In the genomic region with DNA sequence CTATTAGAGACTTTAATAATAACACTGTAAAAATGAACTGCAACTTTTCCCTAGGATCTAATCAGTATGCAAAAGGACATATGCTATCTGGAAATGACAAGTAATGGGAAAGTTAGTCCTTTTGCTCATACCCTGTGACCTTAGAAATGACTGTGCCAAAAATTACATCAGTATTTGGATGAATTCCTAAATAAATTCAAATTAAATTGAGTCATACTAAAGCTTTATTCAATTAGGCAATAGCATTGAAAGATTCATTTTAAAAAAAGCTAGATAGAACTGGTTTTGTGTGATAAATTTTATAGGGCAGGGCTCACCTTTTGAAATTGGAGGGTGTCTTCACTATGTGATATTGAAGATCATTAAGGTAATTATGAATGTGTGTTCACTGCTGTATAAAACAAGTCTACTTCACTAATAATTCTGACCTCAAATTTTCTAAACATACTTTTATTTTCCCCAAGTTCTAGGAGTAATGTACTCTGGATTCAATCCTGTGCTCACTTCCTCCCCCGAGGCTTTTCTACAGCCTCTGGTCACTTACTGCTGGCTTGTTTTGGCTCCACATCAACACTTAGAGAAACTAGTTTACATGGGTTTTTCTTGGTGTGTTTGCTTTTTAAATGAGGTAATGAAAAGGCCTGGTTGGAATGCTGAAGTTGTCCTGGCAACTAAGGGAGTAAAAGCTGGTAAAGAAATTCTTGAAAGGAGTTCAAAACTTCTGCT, we compare ENCODE assay signal across 7 cellular contexts. TPM values are rescaled to one million over a fixed set of nuclear protein-coding genes. Genes with fewer than 3 reads are reported as not detected.
DNase-seq lines count a peak whose midpoint lies in the region; ATAC-seq and TF ChIP-seq lines count a peak whose summit lies in the region.

No MANE protein-coding gene starts in this region.

- DNase-seq in NCI-H1092 (lab: John Stamatoyannopoulos, UW) (peak; percentile 3), dedifferentiated amniotic fluid mesenchymal stem cell (ENCODE audit: extremely low spot score) (peak; percentile 95), lower lobe of right lung (no peak), erythroblast (lab: John Stamatoyannopoulos, UW) (no peak)
- no peak for DNase-seq in activated CD4-positive, alpha-beta T cell treated with anti-CD3 and anti-CD28 coated beads for 4 hours
- no peak for DNase-seq in stimulated activated effector memory CD8-positive, alpha-beta T cell treated with anti-CD3 and anti-CD28 coated beads, Interleukin-12 subunit alpha, Interleukin-12 subunit beta, amount 100 ng/mL, for 72 hours (ENCODE audit: low spot score in 2 of 2)

- peak; percentile 79 to 92 for ATAC-seq in lower lobe of right lung
- ATAC-seq in stimulated activated effector memory CD8-positive, alpha-beta T cell treated with anti-CD3 and anti-CD28 coated beads, Interleukin-12 subunit alpha, Interleukin-12 subunit beta, amount 100 ng/mL, for 72 hours = no peak

- H3K4me1 ChIP-seq in lower lobe of right lung (peaks cover 11% of the 10 kb centered on the region), urinary bladder (ENCODE audit: insufficient read depth) (no peaks in the 10 kb centered on the region)

- H3K4me1 Mint-ChIP-seq in stimulated activated effector memory CD8-positive, alpha-beta T cell treated with anti-CD3 and anti-CD28 coated beads, Interleukin-12 subunit alpha, Interleukin-12 subunit beta, amount 100 ng/mL, for 72 hours = no peaks in the 10 kb centered on the region

- H3K4me3 Mint-ChIP-seq in stimulated activated effector memory CD8-positive, alpha-beta T cell treated with anti-CD3 and anti-CD28 coated beads, Interleukin-12 subunit alpha, Interleukin-12 subunit beta, amount 100 ng/mL, for 72 hours = no peak overlapping the region

- no peaks in the 10 kb centered on the region for H3K9me3 ChIP-seq in lower lobe of right lung

- no peaks in the 10 kb centered on the region for H3K9me3 Mint-ChIP-seq in stimulated activated effector memory CD8-positive, alpha-beta T cell treated with anti-CD3 and anti-CD28 coated beads, Interleukin-12 subunit alpha, Interleukin-12 subunit beta, amount 100 ng/mL, for 72 hours

- no peak overlapping the region for H3K4me3 ChIP-seq in lower lobe of right lung
- H3K4me3 ChIP-seq in urinary bladder (ENCODE audit: low read depth, low read length) = no peak overlapping the region

- peak overlapping the region; percentile 47 for H3K27ac ChIP-seq in lower lobe of right lung
- H3K27ac ChIP-seq in urinary bladder (ENCODE audit: low read depth) = peak overlapping the region; percentile 75

- no peak for TF ChIP-seq CTCF in lower lobe of right lung (IDR thresholded peaks at IDR 0.05)

- no peak for TF ChIP-seq POLR2A in erythroblast (IDR thresholded peaks at IDR 0.05; ENCODE audit: low read length)

- H3K36me3 Mint-ChIP-seq in stimulated activated effector memory CD8-positive, alpha-beta T cell treated with anti-CD3 and anti-CD28 coated beads, Interleukin-12 subunit alpha, Interleukin-12 subunit beta, amount 100 ng/mL, for 72 hours = no peaks in the 10 kb centered on the region

- intact Hi-C loops in lower lobe of right lung (cut with DNase I) = no loop called here

- no peaks in the 10 kb centered on the region for H3K36me3 ChIP-seq in lower lobe of right lung
- no peaks in the 10 kb centered on the region for H3K36me3 ChIP-seq in urinary bladder (ENCODE audit: insufficient read depth)

- no peak overlapping the region for H3K27ac Mint-ChIP-seq in stimulated activated effector memory CD8-positive, alpha-beta T cell treated with anti-CD3 and anti-CD28 coated beads, Interleukin-12 subunit alpha, Interleukin-12 subunit beta, amount 100 ng/mL, for 72 hours

- 13% methylated on average over 1 of the region's 1 CpG for WGBS in urinary bladder

- no peaks in the 10 kb centered on the region for H3K27me3 ChIP-seq in lower lobe of right lung (ENCODE audit: low read depth)

RNA-seq across cellular contexts. Expression of gene SPTSSB, which starts 44.4 kb away (rescaled TPM):
- total RNA-seq in lower lobe of right lung (not detected), urinary bladder (74.9 TPM)
- 11.1 TPM for polyA plus RNA-seq in urinary bladder

Comparison
In these comparisons a context has a peak if more than half of its experiments do, and no peak if none do; other contexts are left out.
1. DNase-seq: peak in NCI-H1092 (single experiment) and dedifferentiated amniotic fluid mesenchymal stem cell (single experiment); none in lower lobe of right lung (single experiment), activated CD4-positive, alpha-beta T cell treated with anti-CD3 and anti-CD28 coated beads for 4 hours (0 of 2), erythroblast (0 of 2) and stimulated activated effector memory CD8-positive, alpha-beta T cell treated with anti-CD3 and anti-CD28 coated beads, Interleukin-12 subunit alpha, Interleukin-12 subunit beta, amount 100 ng/mL, for 72 hours (0 of 2).
2. RNA of gene SPTSSB, which starts 44.4 kb away (total RNA-seq): 74.9 TPM in urinary bladder (single experiment); not detected in lower lobe of right lung (single experiment); every median in the first group is over 10 times any median in the second.